ENCODE assay signal across 17 cellular contexts in genomic region chr10:71513896-71514295, GRCh38.
"Had no signal": no experiment of that assay in that cellular context is flagged by ENCODE, and none has a peak within 500 bp of the region (broad histone marks: within the 10 kb centered on the region; RNA-seq: fewer than 3 reads in every experiment).

No MANE protein-coding gene starts in this region.

- ATAC-seq: heart left ventricle; natural killer cell; stimulated activated effector memory CD8-positive, alpha-beta T cell treated with anti-CD3 and anti-CD28 coated beads, Interleukin-12 subunit alpha, Interleukin-12 subunit beta, amount 100 ng/mL, for 72 hours; stimulated activated naive CD8-positive, alpha-beta T cell treated with anti-CD3 and anti-CD28 coated beads, Interleukin-15, Interleukin-2, amounts not matched to agents 100 U/mL and 50 U/mL, for 24 hours had no signal

- H3K27ac Mint-ChIP-seq: endodermal cell; natural killer cell; stimulated activated effector memory CD8-positive, alpha-beta T cell treated with anti-CD3 and anti-CD28 coated beads, Interleukin-12 subunit alpha, Interleukin-12 subunit beta, amount 100 ng/mL, for 72 hours; type B pancreatic cell had no signal

- H3K4me3 ChIP-seq: coronary artery, heart left ventricle, right atrium auricular region, smooth muscle cell, suprapubic skin, thyroid gland had no signal

- H3K9me3 ChIP-seq: heart left ventricle, suprapubic skin, thyroid gland had no signal

- H3K9me3 Mint-ChIP-seq: endodermal cell; natural killer cell; stimulated activated effector memory CD8-positive, alpha-beta T cell treated with anti-CD3 and anti-CD28 coated beads, Interleukin-12 subunit alpha, Interleukin-12 subunit beta, amount 100 ng/mL, for 72 hours; type B pancreatic cell had no signal

- H3K36me3 Mint-ChIP-seq: natural killer cell; stimulated activated effector memory CD8-positive, alpha-beta T cell treated with anti-CD3 and anti-CD28 coated beads, Interleukin-12 subunit alpha, Interleukin-12 subunit beta, amount 100 ng/mL, for 72 hours; type B pancreatic cell had no signal

- H3K4me2 ChIP-seq: smooth muscle cell had no signal

- H3K4me1 ChIP-seq: right atrium auricular region, thyroid gland had no signal

- DNase-seq: effector CD4-positive, alpha-beta T cell; endodermal cell; foreskin melanocyte; heart left ventricle; hippocampal formation; mammary epithelial cell; natural killer cell; stimulated activated CD4-positive, alpha-beta T cell treated with anti-CD3 and anti-CD28 coated beads, Interleukin-4, amount 100 ng/mL, for 1 hour; stimulated activated CD8-positive, alpha-beta memory T cell treated with anti-CD3 and anti-CD28 coated beads, Interleukin-4, amount 100 ng/mL, for 48 hours; stimulated activated naive CD8-positive, alpha-beta T cell treated with anti-CD3 and anti-CD28 coated beads, Interleukin-15, Interleukin-2, amounts not matched to agents 100 U/mL and 50 U/mL, for 24 hours; thyroid gland had no signal

- H3K27me3 Mint-ChIP-seq: type B pancreatic cell had no signal

- H3K36me3 ChIP-seq: heart left ventricle, right atrium auricular region, suprapubic skin, thyroid gland had no signal

- H3K27me3 ChIP-seq: heart left ventricle, right atrium auricular region, suprapubic skin, thyroid gland had no signal

- H3K27ac ChIP-seq: coronary artery, heart left ventricle, right atrium auricular region, suprapubic skin, thyroid gland had no signal

- H3K4me1 Mint-ChIP-seq: endodermal cell; natural killer cell; stimulated activated effector memory CD8-positive, alpha-beta T cell treated with anti-CD3 and anti-CD28 coated beads, Interleukin-12 subunit alpha, Interleukin-12 subunit beta, amount 100 ng/mL, for 72 hours had no signal

- H3K4me3 Mint-ChIP-seq: endodermal cell; natural killer cell; stimulated activated effector memory CD8-positive, alpha-beta T cell treated with anti-CD3 and anti-CD28 coated beads, Interleukin-12 subunit alpha, Interleukin-12 subunit beta, amount 100 ng/mL, for 72 hours; type B pancreatic cell had no signal
